7 cellular contexts compared by ENCODE assay signal in the genomic region with DNA sequence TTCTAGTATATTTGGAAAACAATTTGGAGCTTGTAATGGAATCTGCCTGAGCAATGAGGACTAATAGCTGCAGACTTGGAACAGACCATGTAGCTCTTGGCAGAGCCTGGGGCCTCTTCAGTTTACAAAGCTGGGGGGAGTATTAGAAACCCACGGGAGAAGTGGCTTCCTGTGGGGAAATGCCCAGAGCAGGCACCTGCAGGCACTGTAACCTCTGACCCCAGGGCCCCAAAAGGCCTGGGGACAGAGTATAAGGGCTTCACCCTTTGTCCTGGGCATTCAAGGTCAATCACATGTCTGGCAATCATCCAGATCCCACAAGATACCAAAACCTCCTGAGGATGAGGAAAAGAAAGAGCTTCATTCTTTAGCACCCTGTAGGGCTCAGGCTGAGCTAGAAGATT. TPM values are rescaled to one million over a fixed set of nuclear protein-coding genes. Genes with fewer than 3 reads are reported as not detected.
A peak's percentile ranks its signal among the peaks of the same experiment; 100 is the strongest.
DNase-seq lines count a peak whose midpoint lies in the region; ATAC-seq and TF ChIP-seq lines count a peak whose summit lies in the region.

No MANE protein-coding gene starts in this region.

- no peaks in the 10 kb centered on the region for H4K20me1 ChIP-seq in OCI-LY1 (ENCODE audit: insufficient read depth, low read length)

- H3K27me3 ChIP-seq in OCI-LY1 (ENCODE audit: insufficient read depth, low read length), result no peaks in the 10 kb centered on the region
- H3K27me3 ChIP-seq in dorsolateral prefrontal cortex, result no peaks in the 10 kb centered on the region
- no peaks in the 10 kb centered on the region for H3K27me3 ChIP-seq in upper lobe of left lung

- H3K79me2 ChIP-seq in OCI-LY1 (ENCODE audit: insufficient read depth, low read length), result no peaks in the 10 kb centered on the region

- no peak overlapping the region for H2AFZ ChIP-seq in OCI-LY1 (ENCODE audit: low read length)

- intact Hi-C loops in dorsolateral prefrontal cortex (cut with DNase I), result loop anchor here in 1 of 2 donors (5.0 kb wide), 1 partner anchor 125 kb away; a partner anchor contains a TSS

- no peak for TF ChIP-seq POLR2A in upper lobe of left lung (IDR thresholded peaks at IDR 0.05)

- peak overlapping the region; percentile 48; the same call in 1 of the 2 replicates for H3K9ac ChIP-seq in OCI-LY1 (ENCODE audit: low read length)

- 0% methylated on average over 1 of the region's 1 CpG for WGBS in upper lobe of left lung, 2 donors

- TF ChIP-seq EP300 in upper lobe of left lung (IDR thresholded peaks at IDR 0.05), result no peak

- TF ChIP-seq CTCF in OCI-LY1 (IDR thresholded peaks at IDR 0.05; ENCODE audit: low read length) (no peak), dorsolateral prefrontal cortex (IDR thresholded peaks at IDR 0.05 in 54 of 56, conservative IDR thresholded peaks at IDR 0.05 in 2 of 56; ENCODE audit: low read depth in 1 of 56, partially characterized antibody in 56 of 56) (peak in 1 of 56 donors; percentile 11), upper lobe of left lung (IDR thresholded peaks at IDR 0.05) (no peak)

- H3K4me1 ChIP-seq in OCI-LY1 (ENCODE audit: insufficient read depth, low read length, severe bottlenecking), result peaks cover 74% of the 10 kb centered on the region
- H3K4me1 ChIP-seq in upper lobe of left lung, result peaks cover 58 to 75% (median 63%) of the 10 kb centered on the region in 4 donors

- DNase-seq in dorsolateral prefrontal cortex (peak in 1 of 10 donors; percentile 45), mesenteric fat pad (ENCODE audit: low spot score) (peak; percentile 83), upper lobe of left lung (no peak)
- no peak for DNase-seq in stimulated activated CD4-positive, alpha-beta T cell treated with anti-CD3 and anti-CD28 coated beads, Interleukin-12 subunit alpha, Interleukin-12 subunit beta, amount 100 ng/mL, for 4 hours

- H3K4me2 ChIP-seq in OCI-LY1 (ENCODE audit: low read length), result peak overlapping the region; percentile 66; the same call in 1 of the 2 replicates

- H3K4me3 ChIP-seq in OCI-LY1 (ENCODE audit: low read depth, low read length, poor library complexity, severe bottlenecking) (peak overlapping the region; percentile 55), dorsolateral prefrontal cortex (no peak overlapping the region), upper lobe of left lung (no peak overlapping the region)

- H3K36me3 ChIP-seq in OCI-LY1 (ENCODE audit: insufficient read depth, low read length), result no peaks in the 10 kb centered on the region
- peaks cover 0 to under 1% (median 0%) of the 10 kb centered on the region in 4 donors for H3K36me3 ChIP-seq in upper lobe of left lung

- H3K27ac ChIP-seq in OCI-LY1 (ENCODE audit: low read depth, low read length, poor library complexity, severe bottlenecking) (peak overlapping the region; percentile 73), dorsolateral prefrontal cortex (peak overlapping the region in 58 of 59 donors; percentile 9 to 93 (median 78)), upper lobe of left lung (peak overlapping the region; percentile 41 to 85 (median 72))

- ATAC-seq in upper lobe of left lung (ENCODE audit: low FRiP score in 2 of 2) (peak; percentile 11 to 76), GM19455 (IDR thresholded peaks at IDR 0.05; ENCODE audit: unreplicated experiment) (no peak), GM18909 (IDR thresholded peaks at IDR 0.05; ENCODE audit: poor library complexity, unreplicated experiment) (no peak)

- no peaks in the 10 kb centered on the region for H3F3A ChIP-seq in OCI-LY1 (ENCODE audit: insufficient read depth, low read length)

- H3K9me3 ChIP-seq in OCI-LY1 (ENCODE audit: low read length) (no peaks in the 10 kb centered on the region), upper lobe of left lung (no peaks in the 10 kb centered on the region)

- no peaks in the 10 kb centered on the region for H3K9me2 ChIP-seq in OCI-LY1 (ENCODE audit: low read depth, low read length)

RNA-seq across cellular contexts. Expression of a gene that starts 19.4 kb away (rescaled TPM):
- 100 to 1,000 TPM in 6 of 120 experiments, 10 to 100 TPM in 114; 35.0 to 115 (median 72.9) TPM for total RNA-seq in dorsolateral prefrontal cortex
- 50.1 TPM for total RNA-seq in mesenteric fat pad
- total RNA-seq in upper lobe of left lung, result 10 to 100 TPM; 46.1 to 91.5 (median 67.8) TPM

RNA-seq across cellular contexts. Expression of a gene that starts 49.7 kb away (rescaled TPM):
- total RNA-seq in dorsolateral prefrontal cortex (10 to 100 TPM in 23 of 120 experiments, 1 to 10 TPM in 97; 1.9 to 18.9 (median 6.6) TPM), mesenteric fat pad (12.2 TPM), upper lobe of left lung (1 to 10 TPM; 5.0 to 9.4 (median 7.2) TPM)

Comparison
In these comparisons a context has a peak if more than half of its experiments do, and no peak if none do; other contexts are left out.
1. ATAC-seq: peak in upper lobe of left lung (2 of 2); none in GM19455 (single experiment) and GM18909 (single experiment).
2. Peak in every context shown above with its lines, with median percentiles within 50 percentile points of each other: H3K27ac ChIP-seq.